In genomic region chr2:118061135-118061955, GRCh38 we compare ENCODE assay signal across 9 cellular contexts. TPM values are rescaled to one million over a fixed set of nuclear protein-coding genes. Genes with fewer than 3 reads are reported as not detected.
A peak's percentile ranks its signal among the peaks of the same experiment; 100 is the strongest.
DNase-seq lines count a peak whose midpoint lies in the region; ATAC-seq and TF ChIP-seq lines count a peak whose summit lies in the region.
"Had no signal": no experiment of that assay in that cellular context is flagged by ENCODE, and none has a peak within 500 bp of the region (broad histone marks: within the 10 kb centered on the region; RNA-seq: fewer than 3 reads in every experiment).

No MANE protein-coding gene starts in this region.

- H3K9me3 Mint-ChIP-seq in CD8-positive, alpha-beta T cell: no peaks in the 10 kb centered on the region
- H3K9me3 Mint-ChIP-seq: activated T-cell treated with anti-CD3 and anti-CD28 coated beads, Interleukin-2, amount 50 U/mL, for 72 hours had no signal

- no peaks in the 10 kb centered on the region for H3K36me3 ChIP-seq in right lobe of liver
- no peaks in the 10 kb centered on the region for H3K36me3 ChIP-seq in CD8-positive, alpha-beta T cell (ENCODE audit: insufficient read depth, low read length)

- DNase-seq in HT1080 (ENCODE audit: low read depth) (peak; percentile 58), amniotic epithelial cell (ENCODE audit: low read depth) (peak; percentile 88), right lobe of liver (no peak), NCI-H1694 treated with DMSO at 0.1 percent for 48 hours (lab: John Stamatoyannopoulos, UW) (no peak)
- DNase-seq in CD8-positive, alpha-beta T cell: no peak
- DNase-seq in activated CD4-positive, alpha-beta T cell treated with anti-CD3 and anti-CD28 coated beads, Interleukin-2, amount 50 U/mL, for 4 hours: no peak
- DNase-seq: activated T-cell treated with anti-CD3 and anti-CD28 coated beads, Interleukin-2, amount 50 U/mL, for 72 hours had no signal

- no peak overlapping the region for H3K4me3 Mint-ChIP-seq in CD8-positive, alpha-beta T cell
- H3K4me3 Mint-ChIP-seq: activated T-cell treated with anti-CD3 and anti-CD28 coated beads, Interleukin-2, amount 50 U/mL, for 72 hours had no signal

- H3K27me3 ChIP-seq in right lobe of liver: no peaks in the 10 kb centered on the region
- H3K27me3 ChIP-seq in CD8-positive, alpha-beta T cell (ENCODE audit: insufficient read depth, low read length): no peaks in the 10 kb centered on the region

- TF ChIP-seq POLR2A in right lobe of liver (IDR thresholded peaks at IDR 0.05): no peak

- H3K27me3 Mint-ChIP-seq in CD8-positive, alpha-beta T cell (ENCODE audit: low read depth): peaks cover 37% of the 10 kb centered on the region

- H3K27ac Mint-ChIP-seq in CD8-positive, alpha-beta T cell: no peak overlapping the region
- H3K27ac Mint-ChIP-seq: activated T-cell treated with anti-CD3 and anti-CD28 coated beads, Interleukin-2, amount 50 U/mL, for 72 hours had no signal

- CTCF ChIA-PET in CD8-positive, alpha-beta T cell (lab: Charles Lee): interaction anchor here (0.9 to 1.8 kb wide), 2 partner anchors 15 to 29 kb away, joined by 4 to 6 read pairs; no protein-coding TSS in a partner anchor

- peaks cover 7% of the 10 kb centered on the region for H3K4me1 Mint-ChIP-seq in CD8-positive, alpha-beta T cell (ENCODE audit: low read depth)

- POLR2A ChIA-PET in CD8-positive, alpha-beta T cell (lab: Charles Lee): interaction anchor here (1.0 kb wide), 1 partner anchor 29 kb away, joined by 3 read pairs; no protein-coding TSS in a partner anchor

- intact Hi-C loops in right lobe of liver (cut with DNase I): no loop called here
- intact Hi-C loops in CD8-positive, alpha-beta T cell (cut with DNase I, micrococcal nuclease): no loop called here

- H3K4me3 ChIP-seq in GM12875 (ENCODE audit: low read depth, low read length): no peak overlapping the region
- no peak overlapping the region for H3K4me3 ChIP-seq in right lobe of liver
- no peak overlapping the region for H3K4me3 ChIP-seq in CD8-positive, alpha-beta T cell (ENCODE audit: low read depth, low read length)

- H3K9me3 ChIP-seq in right lobe of liver: no peaks in the 10 kb centered on the region
- H3K9me3 ChIP-seq in CD8-positive, alpha-beta T cell (ENCODE audit: low read length): no peaks in the 10 kb centered on the region

- no peaks in the 10 kb centered on the region for H3K4me1 ChIP-seq in right lobe of liver
- no peaks in the 10 kb centered on the region for H3K4me1 ChIP-seq in CD8-positive, alpha-beta T cell (ENCODE audit: insufficient read depth, low read length)

- 40% methylated on average over 1 of the region's 4 CpGs for WGBS in right lobe of liver (ENCODE audit: insufficient coverage, low coverage, low lambda C conversion rate, missing lambda C conversion rate)

- no peak overlapping the region for H3K27ac ChIP-seq in right lobe of liver
- H3K27ac ChIP-seq in CD8-positive, alpha-beta T cell (ENCODE audit: low read depth, low read length): no peak overlapping the region

- H3K36me3 Mint-ChIP-seq in CD8-positive, alpha-beta T cell: no peaks in the 10 kb centered on the region

- TF ChIP-seq CTCF in GM12875 (IDR thresholded peaks at IDR 0.05; ENCODE audit: borderline replicate concordance, insufficient read depth, low read depth, low read length) (peak; percentile 64), right lobe of liver (IDR thresholded peaks at IDR 0.05) (peak; percentile 29 to 45 (median 36))
- no peak for TF ChIP-seq CTCF in CD8-positive, alpha-beta T cell (IDR thresholded peaks at IDR 0.05)

- ATAC-seq in GM21737 (IDR thresholded peaks at IDR 0.05; ENCODE audit: unreplicated experiment) (peak; percentile 69), right lobe of liver (peak; percentile 65 to 91 (median 72))
- no peak for ATAC-seq in CD8-positive, alpha-beta T cell

RNA-seq across cellular contexts. Expression of gene INSIG2, which starts 26.9 kb away (rescaled TPM):
- 4.8 and 9.2 TPM in 2 replicates for total RNA-seq in HT1080 (2014; rRNA removed; shearing (Covaris generic))
- 24.0 and 28.3 TPM in 2 replicates for polyA plus RNA-seq in HT1080 (2015; cell fraction: cytosol; rRNA removed)
- 22.5 and 28.1 TPM in 2 replicates for polyA plus RNA-seq in HT1080 (2015; cell fraction: nucleus; rRNA removed)
- 10 to 100 TPM; 13.0 to 53.9 (median 18.9) TPM for total RNA-seq in right lobe of liver
- total RNA-seq in CD8-positive, alpha-beta T cell: 10 to 100 TPM; 10.9 to 11.8 TPM

RNA-seq across cellular contexts. Expression of gene CCDC93, which starts 47.5 kb away (rescaled TPM):
- total RNA-seq in HT1080 (2014; rRNA removed; shearing (Covaris generic)): 17.4 and 17.9 TPM in 2 replicates
- polyA plus RNA-seq in HT1080 (2015; cell fraction: cytosol; rRNA removed): 10.6 and 15.9 TPM in 2 replicates
- 56.5 and 64.5 TPM in 2 replicates for polyA plus RNA-seq in HT1080 (2015; cell fraction: nucleus; rRNA removed)
- 10 to 100 TPM; 12.5 to 15.9 (median 14.6) TPM for total RNA-seq in right lobe of liver
- 10 to 100 TPM; 84.4 to 85.3 TPM for total RNA-seq in CD8-positive, alpha-beta T cell

Comparison
In these comparisons a context has a peak if more than half of its experiments do, and no peak if none do; other contexts are left out.
1. DNase-seq: peak in HT1080 (single experiment) and amniotic epithelial cell (single experiment); none in right lobe of liver (0 of 3), CD8-positive, alpha-beta T cell (0 of 7), activated CD4-positive, alpha-beta T cell treated with anti-CD3 and anti-CD28 coated beads, Interleukin-2, amount 50 U/mL, for 4 hours (0 of 2) and NCI-H1694 treated with DMSO at 0.1 percent for 48 hours (single experiment).